ENCODE assay signal across 8 cellular contexts in genomic region chr15:92810418-92811138, GRCh38.
DNase-seq lines count a peak whose midpoint lies in the region; ATAC-seq and TF ChIP-seq lines count a peak whose summit lies in the region.

No MANE protein-coding gene starts in this region.

- no peak for TF ChIP-seq CTCF in mesothelial cell of epicardium (IDR thresholded peaks at IDR 0.05; ENCODE audit: unreplicated experiment)

- H3K27ac Mint-ChIP-seq in activated CD4-positive, alpha-beta T cell treated with anti-CD3 and anti-CD28 coated beads for 36 hours, result peak overlapping the region; percentile 99
- peak overlapping the region; percentile 98 for H3K27ac Mint-ChIP-seq in T-helper 2 cell treated with Interferon-gamma antibody and Interleukin-4, amounts not matched to agents 5 μg/mL and 100 μg/mL, for 36 hours
- H3K27ac Mint-ChIP-seq in effector memory CD8-positive, alpha-beta T cell, result peak overlapping the region; percentile 96 to 97
- peak overlapping the region; percentile 99 for H3K27ac Mint-ChIP-seq in mesothelial cell of epicardium

- DNase-seq in activated CD4-positive, alpha-beta T cell treated with anti-CD3 and anti-CD28 coated beads for 36 hours, result peak; percentile 72
- no peak for DNase-seq in activated CD4-positive, alpha-beta T cell treated with anti-CD3 and anti-CD28 coated beads for 4 hours
- peak; percentile 51 for DNase-seq in NCI-H1436 treated with DMSO at 0.1 percent for 48 hours (lab: John Stamatoyannopoulos, UW)
- peak; percentile 37 for DNase-seq in T-helper 2 cell treated with Interferon-gamma antibody and Interleukin-4, amounts not matched to agents 5 μg/mL and 100 μg/mL, for 36 hours (ENCODE audit: low spot score)
- DNase-seq in effector memory CD8-positive, alpha-beta T cell, result no peak
- no peak for DNase-seq in mesothelial cell of epicardium (ENCODE audit: low spot score in 2 of 2, unreplicated experiment in 2 of 2)

- H3K27me3 Mint-ChIP-seq in activated CD4-positive, alpha-beta T cell treated with anti-CD3 and anti-CD28 coated beads for 36 hours, result no peaks in the 10 kb centered on the region
- no peaks in the 10 kb centered on the region for H3K27me3 Mint-ChIP-seq in T-helper 2 cell treated with Interferon-gamma antibody and Interleukin-4, amounts not matched to agents 5 μg/mL and 100 μg/mL, for 36 hours (ENCODE audit: low read depth)
- no peaks in the 10 kb centered on the region for H3K27me3 Mint-ChIP-seq in effector memory CD8-positive, alpha-beta T cell
- H3K27me3 Mint-ChIP-seq in mesothelial cell of epicardium (ENCODE audit: low read depth), result no peaks in the 10 kb centered on the region

- intact Hi-C loops in activated CD4-positive, alpha-beta T cell treated with anti-CD3 and anti-CD28 coated beads for 36 hours (cut with DNase I, micrococcal nuclease), result loop anchor here in 1 of 2 experiments (5.0 kb wide), 1 partner anchor 37 kb away; no protein-coding TSS in a partner anchor

- peaks cover 3% of the 10 kb centered on the region for H3K36me3 Mint-ChIP-seq in activated CD4-positive, alpha-beta T cell treated with anti-CD3 and anti-CD28 coated beads for 36 hours (ENCODE audit: low read depth)
- H3K36me3 Mint-ChIP-seq in T-helper 2 cell treated with Interferon-gamma antibody and Interleukin-4, amounts not matched to agents 5 μg/mL and 100 μg/mL, for 36 hours (ENCODE audit: low read depth), result peaks cover 3% of the 10 kb centered on the region
- peaks cover 20% of the 10 kb centered on the region for H3K36me3 Mint-ChIP-seq in effector memory CD8-positive, alpha-beta T cell (ENCODE audit: insufficient read depth)
- H3K36me3 Mint-ChIP-seq in mesothelial cell of epicardium, result peaks cover 1% of the 10 kb centered on the region

- CTCF ChIA-PET in activated CD4-positive, alpha-beta T cell treated with anti-CD3 and anti-CD28 coated beads for 36 hours (lab: Charles Lee), result interaction anchor here (1.0 to 5.3 kb wide), 11 partner anchors 11 to 114 kb away, joined by 3 to 80 read pairs (median 14); partner anchors contain the start of gene CHD2

- H3K4me1 Mint-ChIP-seq in activated CD4-positive, alpha-beta T cell treated with anti-CD3 and anti-CD28 coated beads for 36 hours, result peaks cover 45% of the 10 kb centered on the region
- H3K4me1 Mint-ChIP-seq in T-helper 2 cell treated with Interferon-gamma antibody and Interleukin-4, amounts not matched to agents 5 μg/mL and 100 μg/mL, for 36 hours (ENCODE audit: low read depth), result peaks cover 35% of the 10 kb centered on the region
- H3K4me1 Mint-ChIP-seq in effector memory CD8-positive, alpha-beta T cell (ENCODE audit: low read depth in 2 of 2), result peaks cover 8 to 31% of the 10 kb centered on the region in 2 donors
- H3K4me1 Mint-ChIP-seq in mesothelial cell of epicardium, result peaks cover 41% of the 10 kb centered on the region

- peak overlapping the region; percentile 99 for H3K27ac ChIP-seq in temporal lobe (ENCODE audit: low read depth, low read length)

- no peak for ATAC-seq in activated CD4-positive, alpha-beta T cell treated with anti-CD3 and anti-CD28 coated beads for 36 hours
- no peak for ATAC-seq in effector memory CD8-positive, alpha-beta T cell (replicated peaks)
- ATAC-seq in HG03460 (IDR thresholded peaks at IDR 0.05; ENCODE audit: unreplicated experiment), result no peak

- peaks cover 1% of the 10 kb centered on the region for H3K9me3 Mint-ChIP-seq in activated CD4-positive, alpha-beta T cell treated with anti-CD3 and anti-CD28 coated beads for 36 hours (ENCODE audit: low read depth)
- H3K9me3 Mint-ChIP-seq in T-helper 2 cell treated with Interferon-gamma antibody and Interleukin-4, amounts not matched to agents 5 μg/mL and 100 μg/mL, for 36 hours, result no peaks in the 10 kb centered on the region
- no peaks in the 10 kb centered on the region for H3K9me3 Mint-ChIP-seq in effector memory CD8-positive, alpha-beta T cell
- peaks cover 4% of the 10 kb centered on the region for H3K9me3 Mint-ChIP-seq in mesothelial cell of epicardium

- H3K4me3 Mint-ChIP-seq in activated CD4-positive, alpha-beta T cell treated with anti-CD3 and anti-CD28 coated beads for 36 hours, result peak overlapping the region; percentile 88
- peak overlapping the region; percentile 91 for H3K4me3 Mint-ChIP-seq in T-helper 2 cell treated with Interferon-gamma antibody and Interleukin-4, amounts not matched to agents 5 μg/mL and 100 μg/mL, for 36 hours
- peak overlapping the region; percentile 82 to 85 for H3K4me3 Mint-ChIP-seq in effector memory CD8-positive, alpha-beta T cell
- H3K4me3 Mint-ChIP-seq in mesothelial cell of epicardium, result peak overlapping the region; percentile 79

- POLR2A ChIA-PET in activated CD4-positive, alpha-beta T cell treated with anti-CD3 and anti-CD28 coated beads for 36 hours (lab: Charles Lee), result interaction anchor here (0.6 to 5.7 kb wide), 7 partner anchors 12 to 218 kb away, joined by 3 to 86 read pairs (median 23); partner anchors contain the start of gene CHD2

Comparison
In these comparisons a context has a peak if more than half of its experiments do, and no peak if none do; other contexts are left out.
1. DNase-seq: peak in activated CD4-positive, alpha-beta T cell treated with anti-CD3 and anti-CD28 coated beads for 36 hours (single experiment), NCI-H1436 treated with DMSO at 0.1 percent for 48 hours (single experiment) and T-helper 2 cell treated with Interferon-gamma antibody and Interleukin-4, amounts not matched to agents 5 μg/mL and 100 μg/mL, for 36 hours (single experiment); none in activated CD4-positive, alpha-beta T cell treated with anti-CD3 and anti-CD28 coated beads for 4 hours (0 of 2), effector memory CD8-positive, alpha-beta T cell (0 of 3) and mesothelial cell of epicardium (0 of 2).
2. Peak in every context shown above with its lines, with median percentiles within 50 percentile points of each other: H3K27ac Mint-ChIP-seq and H3K4me3 Mint-ChIP-seq.